In genomic region chr16:29850998-29851397, GRCh38 we compare ENCODE assay signal across 1 cellular context.
TF ChIP-seq lines count a peak whose summit lies in the region.

No MANE protein-coding gene starts in this region.

TF ChIP-seq in HepG2, 621 proteins besides CTCF, POLR2A, EP300 and RAD21:
- no peak for TF ChIP-seq ARNT2 (CRISPR knock-in tag; IDR thresholded peaks at IDR 0.05; ENCODE audit: low read depth)
- TF ChIP-seq ZNF12 (CRISPR knock-in tag; IDR thresholded peaks at IDR 0.05) = peak; percentile 91; the same call in 1 of the 2 replicates
- TF ChIP-seq CREB1 (IDR thresholded peaks at IDR 0.05) = 0 out of 2 replicates have a peak, but pooled peaks have one; percentile 13
- TF ChIP-seq CREB1 (CRISPR knock-in tag; IDR thresholded peaks at IDR 0.05) = no peak
- no peak for TF ChIP-seq ZNF430 (CRISPR knock-in tag; IDR thresholded peaks at IDR 0.05)
